In genomic region chr10:50575477-50576244, GRCh38 we compare ENCODE assay signal across 16 cellular contexts. TPM values are rescaled to one million over a fixed set of nuclear protein-coding genes. Genes with fewer than 3 reads are reported as not detected.
DNase-seq lines count a peak whose midpoint lies in the region; ATAC-seq and TF ChIP-seq lines count a peak whose summit lies in the region.
"Had no signal": no experiment of that assay in that cellular context is flagged by ENCODE, and none has a peak within 500 bp of the region (broad histone marks: within the 10 kb centered on the region; RNA-seq: fewer than 3 reads in every experiment).

No MANE protein-coding gene starts in this region.

- CTCF ChIA-PET in IMR-90 (lab: Yijun Ruan, JAX) = interaction anchor here (1.0 kb wide), 1 partner anchor 50 kb away, joined by 3 read pairs; no protein-coding TSS in a partner anchor

- peak overlapping the region; percentile 37 for H3K14ac ChIP-seq in IMR-90 (replicated peaks; ENCODE audit: low read depth, low read length)
- H3K14ac ChIP-seq in neuronal stem cell (ENCODE audit: low read length) = no peak overlapping the region

- H3K4me1 ChIP-seq in IMR-90 (ENCODE audit: control insufficient read depth, insufficient read depth, low read length) (peaks cover 11% of the 10 kb centered on the region), neuronal stem cell (ENCODE audit: control insufficient read depth in 2 of 2, insufficient read depth in 1 of 2, low read depth in 1 of 2, low read length in 2 of 2) (peaks cover 0 to 6% of the 10 kb centered on the region in 2 donors)

- peaks cover 18 to 41% of the 10 kb centered on the region in 2 experiments for H3K79me1 ChIP-seq in IMR-90 (ENCODE audit: low read depth in 1 of 2, low read length in 2 of 2)
- H3K79me1 ChIP-seq in neuronal stem cell (ENCODE audit: low read depth, low read length) = peaks cover 2% of the 10 kb centered on the region

- peaks cover 4% of the 10 kb centered on the region for H3K36me3 Mint-ChIP-seq in chondrocyte (ENCODE audit: low read depth)
- H3K36me3 Mint-ChIP-seq: activated CD4-positive, alpha-beta memory T cell treated with anti-CD3 and anti-CD28 coated beads for 36 hours had no signal

- no CpG with 5 or more reads among the region's 5 CpGs for WGBS in IMR-90 (ENCODE audit: extremely low coverage in 2 of 2, insufficient read length in 1 of 2), 2 experiments
- WGBS in neuronal stem cell (ENCODE audit: extremely low coverage in 2 of 2, insufficient read length in 2 of 2, insufficient replicate concordance in 1 of 2), 2 donors = no CpG with 5 or more reads among the region's 5 CpGs

- in situ Hi-C loops in IMR-90 (cut with MboI; ENCODE audit: low sequenced_read_pairs) = no loop called here

- H3K9me1 ChIP-seq in IMR-90 (ENCODE audit: insufficient read depth, low read length) = peaks cover 6% of the 10 kb centered on the region

- no peak overlapping the region for H3K4me3 ChIP-seq in IMR-90 (ENCODE audit: insufficient read depth, low read depth, low read length)
- H3K4me3 ChIP-seq in neuronal stem cell (ENCODE audit: low read length in 2 of 2) = no peak overlapping the region
- H3K4me3 ChIP-seq: mucosa of descending colon, tibial artery had no signal

- H3K18ac ChIP-seq in IMR-90 (ENCODE audit: low read depth, low read length) (no peak overlapping the region), neuronal stem cell (ENCODE audit: low read length) (no peak overlapping the region)

- H4K8ac ChIP-seq in IMR-90 (ENCODE audit: low read depth in 2 of 2, low read length in 2 of 2) = peak overlapping the region in 1 of 2 experiments; percentile 24; a peak in 2 of 4 replicates
- H4K8ac ChIP-seq in neuronal stem cell (ENCODE audit: low read depth, low read length) = no peak overlapping the region

- H4K91ac ChIP-seq in IMR-90 (ENCODE audit: insufficient read depth, low read depth, low read length) (no peak overlapping the region), neuronal stem cell (ENCODE audit: low read depth, low read length, poor library complexity) (no peak overlapping the region)

- intact Hi-C loops in IMR-90 (cut with micrococcal nuclease) = no loop called here

- no TSS peak for BruUV-seq in IMR-90 (replicated peaks; lab: Mats Ljungman, UMichigan)

- H3K27me3 ChIP-seq in IMR-90 (ENCODE audit: control insufficient read depth, insufficient read depth, low read length) (no peaks in the 10 kb centered on the region), neuronal stem cell (ENCODE audit: control insufficient read depth in 3 of 3, insufficient read depth in 3 of 3, low read depth in 1 of 3, low read length in 3 of 3) (no peaks in the 10 kb centered on the region)
- H3K27me3 ChIP-seq: tibial artery had no signal

- H4K20me1 ChIP-seq in IMR-90 (ENCODE audit: insufficient read depth, low read length) = peaks cover 14% of the 10 kb centered on the region; the same call in 1 of the 2 replicates

- H3K4me2 ChIP-seq in IMR-90 (ENCODE audit: low read depth, low read length) (no peak overlapping the region), neuronal stem cell (ENCODE audit: insufficient read depth, low read length, poor library complexity, severe bottlenecking) (no peak overlapping the region)

- H2BK5ac ChIP-seq in IMR-90 (ENCODE audit: low read depth, low read length, poor library complexity, severe bottlenecking) = no peak overlapping the region
- H2BK5ac ChIP-seq in neuronal stem cell (ENCODE audit: low read length) = no peak overlapping the region

- H3K4ac ChIP-seq in IMR-90 (ENCODE audit: low read depth, low read length) (peak overlapping the region; percentile 36; the same call in 1 of the 2 replicates), neuronal stem cell (ENCODE audit: low read length) (no peak overlapping the region)

- no peak overlapping the region for H2BK12ac ChIP-seq in neuronal stem cell (ENCODE audit: low read length)

- H3K9ac ChIP-seq in IMR-90 (ENCODE audit: low read depth, low read length) (no peak overlapping the region), neuronal stem cell (ENCODE audit: low read depth, low read length, poor library complexity) (no peak overlapping the region)

- peak overlapping the region; percentile 53 for H3K27ac Mint-ChIP-seq in chondrocyte (ENCODE audit: unreplicated experiment)
- H3K27ac Mint-ChIP-seq: activated CD4-positive, alpha-beta memory T cell treated with anti-CD3 and anti-CD28 coated beads for 36 hours; stimulated activated naive B cell treated with anti-CD40 and anti-IgM and Interleukin-4, amounts not matched to agents 10 μg/mL and 1 μg/mL and 100 μg/mL, for 72 hours had no signal

- dilution Hi-C loops in IMR-90 (cut with HindIII; ENCODE audit: low sequenced_read_pairs, unreplicated experiment) = no loop called here

- peaks cover 40% of the 10 kb centered on the region for H3K4me1 Mint-ChIP-seq in chondrocyte (ENCODE audit: low read depth)

- H2AK9ac ChIP-seq in IMR-90 (replicated peaks; ENCODE audit: low read depth, low read length, poor library complexity) = no peak overlapping the region

- TF ChIP-seq CTCF in IMR-90 (conservative IDR thresholded peaks at IDR 0.05; ENCODE audit: low read depth, low read length) (no peak), chondrocyte (IDR thresholded peaks at IDR 0.05) (no peak)

- DNase-seq in EH (ENCODE audit: low read depth) (peak; percentile 28), IMR-90 (no peak), chondrocyte (ENCODE audit: low spot score) (no peak), neuronal stem cell (ENCODE audit: low spot score) (no peak), SW480 (ENCODE audit: low spot score) (no peak), NCI-H146 (lab: John Stamatoyannopoulos, UW) (no peak), HuH-7 (ENCODE audit: low spot score) (no peak)
- DNase-seq: activated CD4-positive, alpha-beta memory T cell treated with anti-CD3 and anti-CD28 coated beads for 36 hours; activated naive CD4-positive, alpha-beta T cell treated with anti-CD3 and anti-CD28 coated beads, Interleukin-2, amount 50 U/mL, for 16 hours; Caco-2; GOT3; mucosa of descending colon; NCI-H526; stimulated activated naive B cell treated with anti-CD40 and anti-IgM and Interleukin-4, amounts not matched to agents 10 μg/mL and 1 μg/mL and 100 μg/mL, for 72 hours; tibial artery; WERI-Rb-1 had no signal

- H3K23ac ChIP-seq in IMR-90 (ENCODE audit: low read depth, low read length) (no peak overlapping the region), neuronal stem cell (ENCODE audit: low read depth, low read length, poor library complexity) (peak overlapping the region; percentile 40)

- POLR2A ChIA-PET in IMR-90 (lab: Charles Lee; ENCODE audit: unreplicated experiment) = no interaction called here

- no peak for TF ChIP-seq RAD21 in IMR-90 (IDR thresholded peaks at IDR 0.05; ENCODE audit: low read length)

- H3K27ac ChIP-seq in IMR-90 (ENCODE audit: insufficient read depth, low read length) (no peak overlapping the region), neuronal stem cell (replicated peaks; ENCODE audit: low read length) (no peak overlapping the region)
- H3K27ac ChIP-seq: tibial artery, WERI-Rb-1 had no signal

- H2BK15ac ChIP-seq in IMR-90 (ENCODE audit: low read depth, low read length) (peak overlapping the region; percentile 62; the same call in 2 of the 3 replicates), neuronal stem cell (ENCODE audit: low read length) (no peak overlapping the region)

- H2AK5ac ChIP-seq in IMR-90 (ENCODE audit: low read depth, low read length) = peak overlapping the region; percentile 73; the same call in 1 of the 2 replicates
- H2AK5ac ChIP-seq in neuronal stem cell (ENCODE audit: low read depth, low read length) = no peak overlapping the region

- peaks cover 5% of the 10 kb centered on the region for H3K9me3 Mint-ChIP-seq in chondrocyte (ENCODE audit: low read depth)
- H3K9me3 Mint-ChIP-seq: activated CD4-positive, alpha-beta memory T cell treated with anti-CD3 and anti-CD28 coated beads for 36 hours; stimulated activated naive B cell treated with anti-CD40 and anti-IgM and Interleukin-4, amounts not matched to agents 10 μg/mL and 1 μg/mL and 100 μg/mL, for 72 hours had no signal

- H3K36me3 ChIP-seq in IMR-90 (ENCODE audit: control insufficient read depth, insufficient read depth, low read length) = no peaks in the 10 kb centered on the region
- H3K36me3 ChIP-seq in neuronal stem cell (replicated peaks in 1 of 2; ENCODE audit: control insufficient read depth in 2 of 2, insufficient read depth in 2 of 2, low read length in 2 of 2) = no peaks in the 10 kb centered on the region
- H3K36me3 ChIP-seq: tibial artery, WERI-Rb-1 had no signal

- H4K5ac ChIP-seq in IMR-90 (ENCODE audit: low read depth, low read length) = no peak overlapping the region

- ATAC-seq in IMR-90 (ENCODE audit: low read depth) = no peak
- ATAC-seq: mucosa of descending colon; stimulated activated naive B cell treated with anti-CD40 and anti-IgM and Interleukin-4, amounts not matched to agents 10 μg/mL and 1 μg/mL and 100 μg/mL, for 72 hours had no signal

- no peak overlapping the region for H2AFZ ChIP-seq in IMR-90 (replicated peaks; ENCODE audit: low read length, poor library complexity)
- H2AFZ ChIP-seq in neuronal stem cell (ENCODE audit: low read length) = no peak overlapping the region

- H3K4me3 Mint-ChIP-seq in chondrocyte (ENCODE audit: unreplicated experiment) = no peak overlapping the region
- H3K4me3 Mint-ChIP-seq: activated CD4-positive, alpha-beta memory T cell treated with anti-CD3 and anti-CD28 coated beads for 36 hours; stimulated activated naive B cell treated with anti-CD40 and anti-IgM and Interleukin-4, amounts not matched to agents 10 μg/mL and 1 μg/mL and 100 μg/mL, for 72 hours had no signal

- no peaks in the 10 kb centered on the region for H3K27me3 Mint-ChIP-seq in chondrocyte (ENCODE audit: low read depth)
- H3K27me3 Mint-ChIP-seq: activated CD4-positive, alpha-beta memory T cell treated with anti-CD3 and anti-CD28 coated beads for 36 hours; stimulated activated naive B cell treated with anti-CD40 and anti-IgM and Interleukin-4, amounts not matched to agents 10 μg/mL and 1 μg/mL and 100 μg/mL, for 72 hours had no signal

- H2BK20ac ChIP-seq in IMR-90 (ENCODE audit: low read depth, low read length) = no peak overlapping the region; the same call in 1 of the 2 replicates

- H3K9me3 ChIP-seq in IMR-90 (ENCODE audit: control insufficient read depth, insufficient read depth, low read length) (no peaks in the 10 kb centered on the region), neuronal stem cell (replicated peaks in 1 of 2; ENCODE audit: control insufficient read depth in 2 of 2, insufficient read depth in 1 of 2, low read depth in 1 of 2, low read length in 2 of 2) (no peaks in the 10 kb centered on the region)
- H3K9me3 ChIP-seq: Caco-2, mucosa of descending colon, tibial artery had no signal

- H3K56ac ChIP-seq in IMR-90 (ENCODE audit: extremely low read depth, insufficient read depth, low read length) = no peak overlapping the region

- no peak for TF ChIP-seq POLR2A in IMR-90 (IDR thresholded peaks at IDR 0.05; ENCODE audit: low read depth, low read length)

- H2BK120ac ChIP-seq in IMR-90 (ENCODE audit: low read depth, low read length) (peak overlapping the region; percentile 21; the same call in 1 of the 2 replicates), neuronal stem cell (ENCODE audit: low read depth, low read length) (no peak overlapping the region)

RNA-seq across cellular contexts. Expression of gene SGMS1, which starts 48.1 kb away (rescaled TPM):
- total RNA-seq in IMR-90 (2012; rRNA removed) (26.7 and 30.8 TPM in 2 replicates), chondrocyte (22.6 to 27.1 TPM (median 24.9 TPM) in 3 replicates)
- 9.8 and 12.1 TPM in 2 replicates for polyA plus RNA-seq in IMR-90 (2012; rRNA removed)
- 7.5 and 12.1 TPM in 2 replicates for polyA plus RNA-seq in IMR-90 (2012; cell fraction: cytosol; rRNA removed)
- 6.0 and 7.7 TPM in 2 replicates for polyA plus RNA-seq in IMR-90 (2012; cell fraction: nucleus; rRNA removed; ENCODE audit: low replicate concordance)
- 3.8 TPM for polyA plus RNA-seq in neuronal stem cell (2013, experiment 1 of 2)
- polyA plus RNA-seq in neuronal stem cell (2013, experiment 2 of 2) = 3.9 TPM
